7 cellular contexts compared by ENCODE assay signal in genomic region chr7:69599211-69599878, GRCh38. TPM values are rescaled to one million over a fixed set of nuclear protein-coding genes. Genes with fewer than 3 reads are reported as not detected.
DNase-seq lines count a peak whose midpoint lies in the region; ATAC-seq and TF ChIP-seq lines count a peak whose summit lies in the region.

No MANE protein-coding gene starts in this region.

- H3K4me1 ChIP-seq in mesenchymal stem cell (ENCODE audit: control insufficient read depth, insufficient read depth, low read depth, low read length) (peaks cover 6% of the 10 kb centered on the region), upper lobe of right lung (peaks cover 20% of the 10 kb centered on the region)

- H3K18ac ChIP-seq in mesenchymal stem cell (ENCODE audit: low read depth in 1 of 2, low read length in 2 of 2), result no peak overlapping the region

- no peak overlapping the region for H3K27ac ChIP-seq in mesenchymal stem cell (ENCODE audit: low read length, poor library complexity, severe bottlenecking)
- no peak overlapping the region for H3K27ac ChIP-seq in upper lobe of right lung

- TF ChIP-seq CTCF in upper lobe of right lung (IDR thresholded peaks at IDR 0.05), result no peak

- ATAC-seq in upper lobe of right lung, result no peak
- no peak for ATAC-seq in GM21447 (IDR thresholded peaks at IDR 0.05; ENCODE audit: unreplicated experiment)

- WGBS in mesenchymal stem cell, result under 1% methylated on average over 41 of the region's 66 CpGs

- H3K79me1 ChIP-seq in mesenchymal stem cell (replicated peaks; ENCODE audit: low read length, poor library complexity, severe bottlenecking), result peaks cover 21% of the 10 kb centered on the region

- H2BK15ac ChIP-seq in mesenchymal stem cell (ENCODE audit: low read depth, poor library complexity, severe bottlenecking), result no peak overlapping the region

- peak overlapping the region in 1 of 2 experiments; percentile 18 for H3K14ac ChIP-seq in mesenchymal stem cell (ENCODE audit: low read length in 2 of 2)

- no peak overlapping the region for H3K4ac ChIP-seq in mesenchymal stem cell (ENCODE audit: low read depth in 1 of 2, low read length in 2 of 2)

- no peak overlapping the region for H4K91ac ChIP-seq in mesenchymal stem cell (ENCODE audit: low read length)

- no peak overlapping the region for H3K23ac ChIP-seq in mesenchymal stem cell (ENCODE audit: low read length in 2 of 2)

- intact Hi-C loops in upper lobe of right lung (cut with DNase I), result no loop called here

- H3K9ac ChIP-seq in mesenchymal stem cell (ENCODE audit: low read length), result peak overlapping the region; percentile 92

- H2AK5ac ChIP-seq in mesenchymal stem cell (ENCODE audit: low read length, severe bottlenecking), result no peak overlapping the region

- H3K36me3 ChIP-seq in mesenchymal stem cell (ENCODE audit: control insufficient read depth in 1 of 2, insufficient read depth in 2 of 2, low read depth in 1 of 2, low read length in 2 of 2) (no peaks in the 10 kb centered on the region), upper lobe of right lung (no peaks in the 10 kb centered on the region)

- DNase-seq in NCI-H1092 (lab: John Stamatoyannopoulos, UW) (peak; percentile 34), cerebellum (ENCODE audit: low spot score) (peak; percentile 24), mesenchymal stem cell (peak; percentile 17), upper lobe of right lung (peak; percentile 64), middle frontal gyrus (ENCODE audit: extremely low spot score, low spot score) (no peak)

- no peak overlapping the region for H2BK12ac ChIP-seq in mesenchymal stem cell (ENCODE audit: low read length in 2 of 2)

- H2BK120ac ChIP-seq in mesenchymal stem cell (ENCODE audit: low read depth, low read length), result no peak overlapping the region

- H3K4me2 ChIP-seq in mesenchymal stem cell (ENCODE audit: low read length, poor library complexity, severe bottlenecking), result peak overlapping the region; percentile 94

- H3K9me3 ChIP-seq in mesenchymal stem cell (ENCODE audit: control insufficient read depth, low read length), result no peaks in the 10 kb centered on the region
- no peaks in the 10 kb centered on the region for H3K9me3 ChIP-seq in upper lobe of right lung

- H3K4me3 ChIP-seq in GM08714 (ENCODE audit: low read length), result peak overlapping the region; percentile 77
- H3K4me3 ChIP-seq in mesenchymal stem cell (ENCODE audit: insufficient read depth in 1 of 2, low read depth in 1 of 2, low read length in 2 of 2), result peak overlapping the region; percentile 91 to 93
- H3K4me3 ChIP-seq in upper lobe of right lung, result peak overlapping the region; percentile 70

- peak overlapping the region; percentile 15 for H2AFZ ChIP-seq in mesenchymal stem cell (ENCODE audit: low read depth, low read length)

- H2BK5ac ChIP-seq in mesenchymal stem cell (ENCODE audit: low read depth, low read length, poor library complexity, severe bottlenecking), result no peak overlapping the region

- no peak overlapping the region for H4K8ac ChIP-seq in mesenchymal stem cell (ENCODE audit: low read length)

- H3K27me3 ChIP-seq in mesenchymal stem cell (ENCODE audit: control insufficient read depth in 1 of 2, insufficient read depth in 1 of 2, low read length in 2 of 2) (no peaks in the 10 kb centered on the region), upper lobe of right lung (no peaks in the 10 kb centered on the region)

RNA-seq across cellular contexts. Expression of gene AUTS2, which starts 1.1 kb away (rescaled TPM):
- total RNA-seq in cerebellum (298 TPM), upper lobe of right lung (56.0 TPM)
- 4.4 TPM for polyA plus RNA-seq in mesenchymal stem cell (2013, experiment 1 of 2)
- 3.9 TPM for polyA plus RNA-seq in mesenchymal stem cell (2013, experiment 2 of 2)
